In the genomic region with DNA sequence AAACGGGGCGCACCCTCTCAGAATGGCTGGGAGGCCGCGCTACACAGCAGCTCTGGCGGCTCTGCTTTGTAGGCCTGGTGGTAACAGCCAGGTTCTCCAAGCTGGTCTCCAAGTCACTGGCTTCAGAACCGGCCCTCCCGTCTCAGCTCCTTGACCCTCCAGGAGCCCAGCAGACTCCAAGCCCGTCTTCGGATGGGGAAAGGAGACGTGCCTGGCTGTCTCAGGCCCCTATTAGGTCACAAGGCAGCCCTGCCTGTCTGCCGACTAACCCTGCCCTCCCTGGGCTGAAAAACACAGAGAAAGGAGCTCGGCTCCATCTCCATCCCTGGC, we compare ENCODE assay signal across 13 cellular contexts. TPM values are rescaled to one million over a fixed set of nuclear protein-coding genes. Genes with fewer than 3 reads are reported as not detected.
DNase-seq lines count a peak whose midpoint lies in the region; ATAC-seq and TF ChIP-seq lines count a peak whose summit lies in the region.
"Had no signal": no experiment of that assay in that cellular context is flagged by ENCODE, and none has a peak within 500 bp of the region (broad histone marks: within the 10 kb centered on the region; RNA-seq: fewer than 3 reads in every experiment).

No MANE protein-coding gene starts in this region.

- no peak overlapping the region for H3K27ac ChIP-seq in DOHH2 (ENCODE audit: low read depth, low read length)
- no peak overlapping the region for H3K27ac ChIP-seq in heart right ventricle

- H3K4me3 ChIP-seq in DOHH2 (ENCODE audit: low read length) (no peak overlapping the region), endocrine pancreas (ENCODE audit: control insufficient read depth, insufficient read depth, low read length) (no peak overlapping the region), heart right ventricle (peak overlapping the region in 1 of 10 donors; percentile 92)

- H3F3A ChIP-seq in DOHH2 (ENCODE audit: control insufficient read depth, insufficient read depth), result peaks cover 6% of the 10 kb centered on the region; the same call in 1 of the 2 replicates

- H3K36me3 Mint-ChIP-seq in T-cell (peaks cover 25% of the 10 kb centered on the region), osteocyte (ENCODE audit: unreplicated experiment) (peaks cover 19% of the 10 kb centered on the region)

- ATAC-seq in T-cell (replicated peaks in 1 of 4), result no peak
- no peak for ATAC-seq in heart right ventricle
- no peak for ATAC-seq in left lobe of liver

- DNase-seq in T-cell (no peak), osteocyte (ENCODE audit: extremely low spot score, unreplicated experiment) (no peak), heart right ventricle (no peak), middle frontal gyrus (ENCODE audit: extremely low spot score, low spot score) (no peak), HPDE6-E6E7 (ENCODE audit: extremely low spot score) (no peak), left lobe of liver (ENCODE audit: low spot score) (no peak)
- DNase-seq: activated CD8-positive, alpha-beta memory T cell treated with anti-CD3 and anti-CD28 coated beads, Interleukin-2, amount 50 U/mL, for 4 hours; mesendoderm; sigmoid colon had no signal

- H3K4me3 Mint-ChIP-seq in T-cell (peak overlapping the region; percentile 79 to 85 (median 83)), osteocyte (ENCODE audit: unreplicated experiment) (peak overlapping the region; percentile 82)

- H3K9me3 ChIP-seq in DOHH2 (ENCODE audit: control insufficient read depth, insufficient read depth, low read length) (no peaks in the 10 kb centered on the region), endocrine pancreas (ENCODE audit: control insufficient read depth, low read length) (no peaks in the 10 kb centered on the region), heart right ventricle (no peaks in the 10 kb centered on the region)
- H3K9me3 ChIP-seq: sigmoid colon had no signal

- peak overlapping the region; percentile 97; the same call in 1 of the 2 replicates for H3K4me2 ChIP-seq in DOHH2 (ENCODE audit: low read length)

- H3K27me3 ChIP-seq in DOHH2 (ENCODE audit: control insufficient read depth, low read length) (no peaks in the 10 kb centered on the region), endocrine pancreas (ENCODE audit: control insufficient read depth, insufficient read depth, low read length) (no peaks in the 10 kb centered on the region), heart right ventricle (no peaks in the 10 kb centered on the region)
- H3K27me3 ChIP-seq: sigmoid colon had no signal

- H3K4me1 ChIP-seq in DOHH2 (ENCODE audit: control insufficient read depth, low read length) (peaks cover 16% of the 10 kb centered on the region), endocrine pancreas (ENCODE audit: control insufficient read depth, insufficient read depth, low read length) (no peaks in the 10 kb centered on the region), heart right ventricle (peaks cover 17 to 29% (median 24%) of the 10 kb centered on the region in 9 donors)

- CTCF ChIA-PET in T-cell (lab: Charles Lee), result interaction anchor here in 1 of 2 donors (0.5 to 1.9 kb wide), 5 partner anchors 14 to 1485 kb away, joined by 3 to 7 read pairs (median 3); a partner anchor contains a TSS

- intact Hi-C loops in heart right ventricle (cut with DNase I), result loop anchor here (5.0 to 10.0 kb wide), 5 partner anchors 85 to 143 kb away; no protein-coding TSS in a partner anchor

- H3K27me3 Mint-ChIP-seq in T-cell (no peaks in the 10 kb centered on the region), osteocyte (ENCODE audit: unreplicated experiment) (no peaks in the 10 kb centered on the region)

- peak overlapping the region in 1 of 2 donors; percentile 55 for H3K27ac Mint-ChIP-seq in T-cell
- peak overlapping the region; percentile 47 for H3K27ac Mint-ChIP-seq in osteocyte (ENCODE audit: unreplicated experiment)

- 77 to 85% methylated on average over 12 of the region's 12 CpGs for WGBS in heart right ventricle, 2 donors

- H3K79me2 ChIP-seq in DOHH2 (ENCODE audit: control insufficient read depth, low read length), result peaks cover 38% of the 10 kb centered on the region

- H4K20me1 ChIP-seq in DOHH2 (ENCODE audit: control insufficient read depth, insufficient read depth, low read depth, low read length), result 0 out of 2 replicates have a peak, but pooled peaks cover 17% of the 10 kb centered on the region

- no peak for TF ChIP-seq CTCF in DOHH2 (IDR thresholded peaks at IDR 0.05; ENCODE audit: low read depth, low read length, poor library complexity, severe bottlenecking)
- TF ChIP-seq CTCF in osteocyte (IDR thresholded peaks at IDR 0.05), result no peak
- TF ChIP-seq CTCF in heart right ventricle (IDR thresholded peaks at IDR 0.05), result no peak

- H3K36me3 ChIP-seq in DOHH2 (ENCODE audit: control insufficient read depth, low read length) (peaks cover 46% of the 10 kb centered on the region), endocrine pancreas (ENCODE audit: control insufficient read depth, insufficient read depth, low read length) (peaks cover 10% of the 10 kb centered on the region), heart right ventricle (peaks cover 7 to 54% (median 37%) of the 10 kb centered on the region in 9 donors)

- H3K9ac ChIP-seq in endocrine pancreas (ENCODE audit: control insufficient read depth, insufficient read depth, low read length), result peak overlapping the region; percentile 36

- peaks cover 22 to 34% (median 29%) of the 10 kb centered on the region in 3 donors for H3K4me1 Mint-ChIP-seq in T-cell
- H3K4me1 Mint-ChIP-seq in osteocyte (ENCODE audit: unreplicated experiment), result peaks cover 21% of the 10 kb centered on the region

- H3K9me2 ChIP-seq in DOHH2 (replicated peaks; ENCODE audit: control insufficient read depth, low read length), result no peaks in the 10 kb centered on the region

- H3K9me3 Mint-ChIP-seq in T-cell (no peaks in the 10 kb centered on the region), osteocyte (ENCODE audit: unreplicated experiment) (no peaks in the 10 kb centered on the region)

- POLR2A ChIA-PET in T-cell (lab: Charles Lee), result interaction anchor here in 1 of 2 donors (0.6 kb wide), 1 partner anchor 1053 kb away, joined by 3 read pairs; no protein-coding TSS in a partner anchor

RNA-seq across cellular contexts. Expression of a gene that starts 2.2 kb away (rescaled TPM):
- total RNA-seq in T-cell, result 10 to 100 TPM; 28.3 to 35.2 (median 30.8) TPM
- total RNA-seq in osteocyte, result 18.1 and 19.1 TPM in 2 replicates
- 10 to 100 TPM in 2 of 10 donors, 1 to 10 TPM in 8; 6.2 to 11.8 (median 9.0) TPM for total RNA-seq in heart right ventricle
- 10 to 100 TPM in 1 of 2 donors, 1 to 10 TPM in 1; 9.2 to 11.2 TPM for polyA plus RNA-seq in heart right ventricle
- total RNA-seq in left lobe of liver, result 6.6 TPM

RNA-seq across cellular contexts. Expression of a gene that starts 13.8 kb away (rescaled TPM):
- total RNA-seq in T-cell (10 to 100 TPM; 31.0 to 45.0 (median 40.3) TPM), osteocyte (41.1 and 45.7 TPM in 2 replicates), heart right ventricle (10 to 100 TPM; 54.0 to 84.2 (median 61.9) TPM), left lobe of liver (19.9 TPM)
- 100 to 1,000 TPM in 1 of 2 donors, 10 to 100 TPM in 1; 60.9 to 123 TPM for polyA plus RNA-seq in heart right ventricle

RNA-seq across cellular contexts. Expression of a gene that starts 18.8 kb away (rescaled TPM):
- not detected for total RNA-seq in T-cell
- total RNA-seq in osteocyte, result not detected in 2 replicates
- total RNA-seq in heart right ventricle, result not detected
- polyA plus RNA-seq in heart right ventricle, result not detected
- not detected for total RNA-seq in left lobe of liver
- total RNA-seq: Daoy; T-helper 1 cell treated with Interleukin-12 subunit alpha and Interleukin-12 subunit beta and Interleukin-4 antibody, amounts not matched to agents 30 ng/mL and 1 ng/mL, for 36 hours had no signal

RNA-seq across cellular contexts. Expression of a gene that starts 25.7 kb away (rescaled TPM):
- under 1 TPM in 1 of 5 donors, not detected in 4; 0.26 TPM for total RNA-seq in T-cell
- 5.6 and 6.4 TPM in 2 replicates for total RNA-seq in osteocyte
- 1 to 10 TPM in 2 of 10 donors, under 1 TPM in 8; 0.21 to 1.2 (median 0.45) TPM for total RNA-seq in heart right ventricle
- polyA plus RNA-seq in heart right ventricle, result 1 to 10 TPM in 1 of 2 donors, under 1 TPM in 1; 0.29 to 3.0 TPM
- not detected for total RNA-seq in left lobe of liver
